In genomic region chr15:85453144-85453872, GRCh38 we compare ENCODE assay signal across 16 cellular contexts.
DNase-seq lines count a peak whose midpoint lies in the region; ATAC-seq and TF ChIP-seq lines count a peak whose summit lies in the region.
"Had no signal": no experiment of that assay in that cellular context is flagged by ENCODE, and none has a peak within 500 bp of the region (broad histone marks: within the 10 kb centered on the region; RNA-seq: fewer than 3 reads in every experiment).

No MANE protein-coding gene starts in this region.

- no peaks in the 10 kb centered on the region for H3K27me3 ChIP-seq in Panc1 (ENCODE audit: control insufficient read depth, insufficient read depth, low read length)
- no peaks in the 10 kb centered on the region for H3K27me3 ChIP-seq in esophagus muscularis mucosa
- H3K27me3 ChIP-seq: sigmoid colon, SJSA1 had no signal

- TF ChIP-seq EP300 in esophagus muscularis mucosa (IDR thresholded peaks at IDR 0.05): no peak

- H3K4me1 ChIP-seq in Panc1 (ENCODE audit: control insufficient read depth, insufficient read depth, low read length): peaks cover 9% of the 10 kb centered on the region
- peaks cover 25 to 69% (median 58%) of the 10 kb centered on the region in 4 donors for H3K4me1 ChIP-seq in esophagus muscularis mucosa

- in situ Hi-C loops in GM13977 (cut with MboI; ENCODE audit: low pct_unique_long_range_greater_than_20kb, low sequenced_read_pairs, unreplicated experiment) (no loop called here), Panc1 (cut with HindIII; ENCODE audit: low pct_unique_long_range_greater_than_20kb, low sequenced_read_pairs) (no loop called here)

- peak overlapping the region in 6 of 10 donors; percentile 40 to 76 (median 52) for H3K27ac Mint-ChIP-seq in naive thymus-derived CD8-positive, alpha-beta T cell
- H3K27ac Mint-ChIP-seq: activated CD8-positive, alpha-beta memory T cell treated with anti-CD3 and anti-CD28 coated beads, Interleukin-2, amount 10 ng/mL, durations not matched to agents 7 days and 5 days had no signal

- no TSS peak for BruUV-seq in Panc1 (replicated peaks; lab: Mats Ljungman, UMichigan)

- POLR2A ChIA-PET in Panc1 (lab: Charles Lee): no interaction called here
- POLR2A ChIA-PET in naive thymus-derived CD8-positive, alpha-beta T cell (lab: Charles Lee): interaction anchor here (0.6 kb wide), 1 partner anchor 20 kb away, joined by 3 read pairs; no protein-coding TSS in a partner anchor

- peak overlapping the region in 2 of 10 donors; percentile 39 to 41 for H3K4me3 Mint-ChIP-seq in naive thymus-derived CD8-positive, alpha-beta T cell
- H3K4me3 Mint-ChIP-seq: activated CD8-positive, alpha-beta memory T cell treated with anti-CD3 and anti-CD28 coated beads, Interleukin-2, amount 10 ng/mL, durations not matched to agents 7 days and 5 days; GM23338; neural crest cell had no signal

- peaks cover 10 to 36% (median 25%) of the 10 kb centered on the region in 9 donors for H3K9me3 Mint-ChIP-seq in naive thymus-derived CD8-positive, alpha-beta T cell

- H3K27me3 Mint-ChIP-seq in naive thymus-derived CD8-positive, alpha-beta T cell: no peaks in the 10 kb centered on the region
- H3K27me3 Mint-ChIP-seq: activated CD8-positive, alpha-beta memory T cell treated with anti-CD3 and anti-CD28 coated beads, Interleukin-2, amount 10 ng/mL, durations not matched to agents 7 days and 5 days had no signal

- intact Hi-C loops in Panc1 (cut with micrococcal nuclease; ENCODE audit: unreplicated experiment) (no loop called here), esophagus muscularis mucosa (cut with DNase I) (no loop called here)

- peaks cover 50 to 88% (median 77%) of the 10 kb centered on the region in 4 donors for H3K4me1 Mint-ChIP-seq in naive thymus-derived CD8-positive, alpha-beta T cell

- TF ChIP-seq CTCF in GM13977 (IDR thresholded peaks at IDR 0.05; ENCODE audit: extremely low read depth, insufficient read depth, missing control alignments) (peak; percentile 21), Panc1 (IDR thresholded peaks at IDR 0.05) (no peak), esophagus muscularis mucosa (IDR thresholded peaks at IDR 0.05) (no peak)

- peaks cover 13 to 23% (median 22%) of the 10 kb centered on the region in 3 donors for H3K36me3 Mint-ChIP-seq in naive thymus-derived CD8-positive, alpha-beta T cell

- TF ChIP-seq POLR2A in esophagus muscularis mucosa (IDR thresholded peaks at IDR 0.05; ENCODE audit: low read depth): no peak

- CTCF ChIA-PET in Panc1 (lab: Charles Lee): interaction anchor here (1.1 kb wide), 1 partner anchor 122 kb away, joined by 3 read pairs; no protein-coding TSS in a partner anchor

- H3K4me3 ChIP-seq in Panc1 (ENCODE audit: low read depth in 2 of 2, low read length in 2 of 2) (no peak overlapping the region), esophagus muscularis mucosa (no peak overlapping the region)
- H3K4me3 ChIP-seq: GM23338, sigmoid colon, SJSA1 had no signal

- DNase-seq in GM13977 (ENCODE audit: low spot score) (no peak), Panc1 (ENCODE audit: low read depth, low spot score) (no peak), esophagus muscularis mucosa (ENCODE audit: extremely low spot score) (no peak), NCI-H345 treated with DMSO at 0.1 percent for 48 hours (lab: John Stamatoyannopoulos, UW; ENCODE audit: unreplicated experiment) (no peak), NCI-H510A (lab: John Stamatoyannopoulos, UW) (no peak)
- no peak for DNase-seq in naive thymus-derived CD8-positive, alpha-beta T cell
- DNase-seq: activated CD8-positive, alpha-beta memory T cell treated with anti-CD3 and anti-CD28 coated beads, Interleukin-2, amount 10 ng/mL, durations not matched to agents 7 days and 5 days; C1 segment of cervical spinal cord; NCI-H187 treated with DMSO at 0.1 percent for 48 hours; NCI-H748 treated with DMSO at 0.1 percent for 48 hours; sigmoid colon; stimulated activated CD4-positive, alpha-beta T cell treated with anti-CD3 and anti-CD28 coated beads, Interleukin-4, amount 100 ng/mL, for 1 hour had no signal

- H3K36me3 ChIP-seq in Panc1 (ENCODE audit: control insufficient read depth, insufficient read depth, low read length) (no peaks in the 10 kb centered on the region), esophagus muscularis mucosa (no peaks in the 10 kb centered on the region)
- H3K36me3 ChIP-seq: sigmoid colon had no signal

- H3K9me3 ChIP-seq in Panc1 (ENCODE audit: control insufficient read depth, insufficient read depth, low read depth, low read length): peaks cover 10% of the 10 kb centered on the region; the same call in 1 of the 2 replicates
- H3K9me3 ChIP-seq in esophagus muscularis mucosa: peaks cover 0 to 20% (median 6%) of the 10 kb centered on the region in 4 donors

- H3K27ac ChIP-seq in Panc1 (ENCODE audit: low read length): no peak overlapping the region
- H3K27ac ChIP-seq in esophagus muscularis mucosa (replicated peaks in 1 of 4): peak overlapping the region in 3 of 4 donors; percentile 30 to 69 (median 65)
- H3K27ac ChIP-seq: SJSA1 had no signal

- 100% methylated on average over 2 of the region's 5 CpGs for WGBS in esophagus muscularis mucosa

- peak; percentile 22 for ATAC-seq in Panc1
- no peak for ATAC-seq in naive thymus-derived CD8-positive, alpha-beta T cell
- ATAC-seq in GM18519 (IDR thresholded peaks at IDR 0.05; ENCODE audit: low FRiP score, unreplicated experiment): no peak
- ATAC-seq: activated CD8-positive, alpha-beta memory T cell treated with anti-CD3 and anti-CD28 coated beads, Interleukin-2, amount 10 ng/mL, durations not matched to agents 7 days and 5 days had no signal
